Comparison of ENCODE assay signal across 21 cellular contexts in genomic region chr5:90718387-90718786, GRCh38.
A peak's percentile ranks its signal among the peaks of the same experiment; 100 is the strongest.
DNase-seq lines count a peak whose midpoint lies in the region; ATAC-seq, FAIRE-seq and TF ChIP-seq lines count a peak whose summit lies in the region.
"Had no signal": no experiment of that assay in that cellular context is flagged by ENCODE, and none has a peak within 500 bp of the region (broad histone marks: within the 10 kb centered on the region; RNA-seq: fewer than 3 reads in every experiment).

No MANE protein-coding gene starts in this region.

- no peaks in the 10 kb centered on the region for H4K20me1 ChIP-seq in K562 (replicated peaks; ENCODE audit: control insufficient read depth, insufficient read depth, low read length)
- H4K20me1 ChIP-seq: BLaER1 treated with 17β-estradiol and CSF1 and Interleukin-3, amounts not matched to agents 10 nM and 100 nM had no signal

- H3K36me3 ChIP-seq in K562 (ENCODE audit: control insufficient read depth, insufficient read depth, low read length) = peaks cover 62% of the 10 kb centered on the region
- no peaks in the 10 kb centered on the region for H3K36me3 ChIP-seq in adrenal gland (replicated peaks in 1 of 2)
- H3K36me3 ChIP-seq in spleen = no peaks in the 10 kb centered on the region
- H3K36me3 ChIP-seq: BLaER1 treated with 17β-estradiol and CSF1 and Interleukin-3, amounts not matched to agents 10 nM and 100 nM had no signal

- POLR2A ChIA-PET in K562 (lab: Yijun Ruan, JAX) = no interaction called here

- CTCF ChIA-PET in K562 (lab: Yijun Ruan, JAX; ENCODE audit: low intra/inter-chr PET ratio) = no interaction called here

- H3K4me3 ChIP-seq in K562 (no peak overlapping the region), adrenal gland (no peak overlapping the region), spleen (no peak overlapping the region)
- H3K4me3 ChIP-seq: A549; BLaER1 treated with 17β-estradiol and CSF1 and Interleukin-3, amounts not matched to agents 10 nM and 100 nM; GM12878 had no signal

- H3K9ac ChIP-seq in K562 (ENCODE audit: insufficient read depth in 1 of 2, low read depth in 2 of 2, low read length in 2 of 2) = no peak overlapping the region
- H3K9ac ChIP-seq: BLaER1 treated with 17β-estradiol and CSF1 and Interleukin-3, amounts not matched to agents 10 nM and 100 nM had no signal

- FAIRE-seq in G401.6 (lab: Jason Lieb, UNC) (peak; percentile 75), K562 (lab: Jason Lieb, UNC) (no peak), endometrium (lab: Jason Lieb, UNC) (peak; percentile 51)
- FAIRE-seq: D721Med, GM12878, GM12892 had no signal

- H3K79me2 ChIP-seq in K562 (ENCODE audit: control insufficient read depth, insufficient read depth, low read length) = no peaks in the 10 kb centered on the region

- TF ChIP-seq POLR2A in K562 (conservative IDR thresholded peaks at IDR 0.05) (no peak), adrenal gland (IDR thresholded peaks at IDR 0.05) (no peak), spleen (IDR thresholded peaks at IDR 0.05) (no peak)

- H3K4me2 ChIP-seq in K562 (ENCODE audit: insufficient read depth, low read length) = no peak overlapping the region
- H3K4me2 ChIP-seq: A549; BLaER1 treated with 17β-estradiol and CSF1 and Interleukin-3, amounts not matched to agents 10 nM and 100 nM had no signal

- no peaks in the 10 kb centered on the region for H3K9me3 ChIP-seq in K562 (replicated peaks; ENCODE audit: control insufficient read depth, insufficient read depth, low read depth, low read length)
- H3K9me3 ChIP-seq in adrenal gland (replicated peaks in 1 of 3) = no peaks in the 10 kb centered on the region
- no peaks in the 10 kb centered on the region for H3K9me3 ChIP-seq in spleen
- H3K9me3 ChIP-seq: A549; BLaER1 treated with 17β-estradiol and CSF1 and Interleukin-3, amounts not matched to agents 10 nM and 100 nM; Caco-2 had no signal

- no peaks in the 10 kb centered on the region for H3K27me3 ChIP-seq in K562 (ENCODE audit: control insufficient read depth in 2 of 2, insufficient read depth in 2 of 2, low read length in 2 of 2)
- H3K27me3 ChIP-seq in adrenal gland = no peaks in the 10 kb centered on the region
- no peaks in the 10 kb centered on the region for H3K27me3 ChIP-seq in spleen (replicated peaks in 1 of 7)
- H3K27me3 ChIP-seq: BLaER1 treated with 17β-estradiol and CSF1 and Interleukin-3, amounts not matched to agents 10 nM and 100 nM had no signal

- H3K9me1 ChIP-seq in K562 (ENCODE audit: control insufficient read depth, insufficient read depth, low read length) = no peaks in the 10 kb centered on the region

- H2AFZ ChIP-seq in K562 (ENCODE audit: low read depth, low read length) = no peak overlapping the region

- H3K27ac ChIP-seq in K562 (ENCODE audit: extremely low read depth, low read depth, low read length) (no peak overlapping the region), adrenal gland (no peak overlapping the region), spleen (no peak overlapping the region)
- H3K27ac ChIP-seq: A549; BLaER1 treated with 17β-estradiol and CSF1 and Interleukin-3, amounts not matched to agents 10 nM and 100 nM; C4-2B had no signal

- TF ChIP-seq EP300 in K562 (IDR thresholded peaks at IDR 0.05; ENCODE audit: low read length) = no peak

- TF ChIP-seq CTCF in K562 (IDR thresholded peaks at IDR 0.05 in 2 of 3, conservative IDR thresholded peaks at IDR 0.05 in 1 of 3; ENCODE audit: insufficient read depth in 2 of 3, low read depth in 1 of 3, low read length in 3 of 3) (no peak), adrenal gland (IDR thresholded peaks at IDR 0.05) (no peak), spleen (IDR thresholded peaks at IDR 0.05 in 8 of 11, conservative IDR thresholded peaks at IDR 0.05 in 3 of 11) (no peak)

- BruUV-seq in K562 (replicated peaks; lab: Mats Ljungman, UMichigan) = no TSS peak

- TF ChIP-seq RAD21 in K562 (CRISPR knock-in tag; conservative IDR thresholded peaks at IDR 0.05 in 1 of 2, IDR thresholded peaks at IDR 0.05 in 1 of 2) = no peak

- in situ Hi-C loops in K562 (cut with MboI) = no loop called here

- H3K4me1 ChIP-seq in K562 (replicated peaks in 1 of 2; ENCODE audit: control insufficient read depth in 2 of 2, insufficient read depth in 2 of 2, low read length in 2 of 2) (no peaks in the 10 kb centered on the region), adrenal gland (replicated peaks in 1 of 2) (no peaks in the 10 kb centered on the region), spleen (no peaks in the 10 kb centered on the region)
- H3K4me1 ChIP-seq: A549; BLaER1 treated with 17β-estradiol and CSF1 and Interleukin-3, amounts not matched to agents 10 nM and 100 nM; Caco-2 had no signal

- ATAC-seq in K562 (no peak), Right ventricle myocardium inferior (no peak)
- ATAC-seq: A549; CD8-positive, alpha-beta T cell; GM12878 had no signal

- DNase-seq in K562 (ENCODE audit: extremely low read depth in 1 of 4, low spot score in 3 of 4) (no peak), adrenal gland (no peak), spleen (no peak), Right ventricle myocardium inferior (ENCODE audit: missing footprints) (no peak)
- no peak for DNase-seq in activated CD4-positive, alpha-beta T cell treated with anti-CD3 and anti-CD28 coated beads, Interleukin-2, amount 50 U/mL, for 48 hours
- DNase-seq: 8988T; AML-193; Caco-2; Calu3; CD4-positive, alpha-beta T cell; CD8-positive, alpha-beta T cell; DMS79 treated with DMSO at 0.1 percent for 48 hours; GDM1 had no signal

- intact Hi-C loops in K562 (cut with micrococcal nuclease) (no loop called here), adrenal gland (cut with DNase I) (no loop called here), spleen (cut with DNase I; ENCODE audit: low total_unique reads) (no loop called here), Right ventricle myocardium inferior (cut with DNase I) (loop anchor here (10.0 kb wide), 1 partner anchor 66 kb away; no protein-coding TSS in a partner anchor)

TF ChIP-seq in K562, 482 proteins besides CTCF, POLR2A, EP300 and RAD21:
- no peak for TF ChIP-seq ARID3B (CRISPR knock-in tag; IDR thresholded peaks at IDR 0.05; ENCODE audit: borderline replicate concordance)
- peak; percentile 56 for TF ChIP-seq ZNF316 (IDR thresholded peaks at IDR 0.05)
- TF ChIP-seq C11orf30 (IDR thresholded peaks at IDR 0.05; ENCODE audit: low read depth) = peak; percentile 51
- no peak for TF ChIP-seq CEBPG (CRISPR knock-in tag; IDR thresholded peaks at IDR 0.05)
- TF ChIP-seq CEBPG (tag; conservative IDR thresholded peaks at IDR 0.05 in 1 of 2, IDR thresholded peaks at IDR 0.05 in 1 of 2) = no peak
- no peak for TF ChIP-seq RFX1 (IDR thresholded peaks at IDR 0.05)
